30 cellular contexts compared by ENCODE assay signal in genomic region chr6:145406733-145407256, GRCh38.
"Had no signal": no experiment of that assay in that cellular context is flagged by ENCODE, and none has a peak within 500 bp of the region (broad histone marks: within the 10 kb centered on the region; RNA-seq: fewer than 3 reads in every experiment).

No MANE protein-coding gene starts in this region.

- H3K27ac Mint-ChIP-seq: activated B cell treated with CpG ODN at 0.5 μM for 24 hours; activated CD4-positive, alpha-beta memory T cell treated with anti-CD3 and anti-CD28 coated beads for 36 hours; activated CD4-positive, alpha-beta T cell treated with anti-CD3 and anti-CD28 coated beads, Interleukin-2, amount 10 ng/mL, durations not matched to agents 24 days and 14 days; activated T-helper 1 cell treated with anti-CD3 and anti-CD28 coated beads, Interleukin-12 subunit alpha, Interleukin-12 subunit beta, Interleukin-2, Interleukin-4 antibody, amounts not matched to agents 30 ng/mL and 10 ng/mL and 1 ng/mL, durations not matched to agents 14 hours and 24 hours and 36 hours; immature natural killer cell; mesothelial cell of epicardium; naive B cell; nephron progenitor cell; stimulated activated memory B cell treated with anti-CD40 and anti-IgM and Interleukin-4, amounts not matched to agents 10 μg/mL and 1 μg/mL and 100 μg/mL, for 72 hours; stimulated activated naive CD8-positive, alpha-beta T cell treated with anti-CD3 and anti-CD28 coated beads, Interleukin-15, amount 100 ng/mL, for 72 hours; T-helper 17 cell had no signal

- H3K36me3 Mint-ChIP-seq: activated CD4-positive, alpha-beta memory T cell treated with anti-CD3 and anti-CD28 coated beads for 36 hours; immature natural killer cell; mesothelial cell of epicardium; naive B cell; stimulated activated memory B cell treated with anti-CD40 and anti-IgM and Interleukin-4, amounts not matched to agents 10 μg/mL and 1 μg/mL and 100 μg/mL, for 72 hours had no signal

- H3K4me1 ChIP-seq: right lobe of liver, thyroid gland had no signal

- H3K27me3 ChIP-seq: neutrophil, right lobe of liver, thyroid gland had no signal

- H3K27ac ChIP-seq: neutrophil, right lobe of liver, thyroid gland had no signal

- H3K9me3 Mint-ChIP-seq: activated B cell treated with CpG ODN at 0.5 μM for 24 hours; activated CD4-positive, alpha-beta memory T cell treated with anti-CD3 and anti-CD28 coated beads for 36 hours; activated CD4-positive, alpha-beta T cell treated with anti-CD3 and anti-CD28 coated beads, Interleukin-2, amount 10 ng/mL, durations not matched to agents 24 days and 14 days; activated T-helper 1 cell treated with anti-CD3 and anti-CD28 coated beads, Interleukin-12 subunit alpha, Interleukin-12 subunit beta, Interleukin-2, Interleukin-4 antibody, amounts not matched to agents 30 ng/mL and 10 ng/mL and 1 ng/mL, durations not matched to agents 14 hours and 24 hours and 36 hours; nephron progenitor cell; stimulated activated memory B cell treated with anti-CD40 and anti-IgM and Interleukin-4, amounts not matched to agents 10 μg/mL and 1 μg/mL and 100 μg/mL, for 72 hours; stimulated activated naive CD8-positive, alpha-beta T cell treated with anti-CD3 and anti-CD28 coated beads, Interleukin-15, amount 100 ng/mL, for 72 hours had no signal

- H3K27me3 Mint-ChIP-seq: activated B cell treated with CpG ODN at 0.5 μM for 24 hours; activated CD4-positive, alpha-beta memory T cell treated with anti-CD3 and anti-CD28 coated beads for 36 hours; activated CD4-positive, alpha-beta T cell treated with anti-CD3 and anti-CD28 coated beads, Interleukin-2, amount 10 ng/mL, durations not matched to agents 24 days and 14 days; naive B cell; stimulated activated memory B cell treated with anti-CD40 and anti-IgM and Interleukin-4, amounts not matched to agents 10 μg/mL and 1 μg/mL and 100 μg/mL, for 72 hours; stimulated activated naive CD8-positive, alpha-beta T cell treated with anti-CD3 and anti-CD28 coated beads, Interleukin-15, amount 100 ng/mL, for 72 hours; T-helper 17 cell had no signal

- H3K4me3 ChIP-seq: right lobe of liver, thyroid gland had no signal

- FAIRE-seq: astrocyte, endothelial cell of umbilical vein, kidney had no signal

- H3K4me3 Mint-ChIP-seq: activated B cell treated with CpG ODN at 0.5 μM for 24 hours; activated CD4-positive, alpha-beta memory T cell treated with anti-CD3 and anti-CD28 coated beads for 36 hours; activated CD4-positive, alpha-beta T cell treated with anti-CD3 and anti-CD28 coated beads, Interleukin-2, amount 10 ng/mL, durations not matched to agents 24 days and 14 days; activated T-helper 1 cell treated with anti-CD3 and anti-CD28 coated beads, Interleukin-12 subunit alpha, Interleukin-12 subunit beta, Interleukin-2, Interleukin-4 antibody, amounts not matched to agents 30 ng/mL and 10 ng/mL and 1 ng/mL, durations not matched to agents 14 hours and 24 hours and 36 hours; immature natural killer cell; mesothelial cell of epicardium; naive B cell; nephron progenitor cell; stimulated activated memory B cell treated with anti-CD40 and anti-IgM and Interleukin-4, amounts not matched to agents 10 μg/mL and 1 μg/mL and 100 μg/mL, for 72 hours; stimulated activated naive CD8-positive, alpha-beta T cell treated with anti-CD3 and anti-CD28 coated beads, Interleukin-15, amount 100 ng/mL, for 72 hours; T-helper 17 cell had no signal

- H3K36me3 ChIP-seq: neutrophil, right lobe of liver, thyroid gland had no signal

- DNase-seq: activated B cell treated with CpG ODN at 0.5 μM for 24 hours; activated CD4-positive, alpha-beta memory T cell treated with anti-CD3 and anti-CD28 coated beads for 36 hours; activated CD4-positive, alpha-beta T cell treated with anti-CD3 and anti-CD28 coated beads, Interleukin-2, amount 10 ng/mL, durations not matched to agents 24 days and 14 days; activated CD8-positive, alpha-beta memory T cell treated with anti-CD3 and anti-CD28 coated beads, Interleukin-2, amount 50 U/mL, for 4 hours; activated gamma-delta T cell treated with Interleukin-2 at 50 U/mL for 16 hours; activated naive CD4-positive, alpha-beta T cell treated with anti-CD3 and anti-CD28 coated beads, Interleukin-2, amount 50 U/mL, for 16 hours; activated T-cell treated with anti-CD3 and anti-CD28 coated beads, Interleukin-2, amount 50 U/mL, for 1 hour; amniotic stem cell; central memory CD4-positive, alpha-beta T cell; head of caudate nucleus; hypothalamus; immature natural killer cell; kidney; left colon; naive B cell; nephron progenitor cell; right lobe of liver; stimulated activated CD4-positive, alpha-beta T cell treated with anti-CD3 and anti-CD28 coated beads, Interleukin-4, amount 100 ng/mL, for 4 hours; stimulated activated CD8-positive, alpha-beta memory T cell treated with anti-CD3 and anti-CD28 coated beads, Interleukin-4, amount 100 ng/mL, for 48 hours; stimulated activated naive CD8-positive, alpha-beta T cell treated with anti-CD3 and anti-CD28 coated beads, Interleukin-15, amount 100 ng/mL, for 72 hours; substantia nigra; T-helper 17 cell; T1000; thyroid gland had no signal

- H3K4me1 Mint-ChIP-seq: activated B cell treated with CpG ODN at 0.5 μM for 24 hours; activated CD4-positive, alpha-beta T cell treated with anti-CD3 and anti-CD28 coated beads, Interleukin-2, amount 10 ng/mL, durations not matched to agents 24 days and 14 days; immature natural killer cell; naive B cell; nephron progenitor cell; stimulated activated memory B cell treated with anti-CD40 and anti-IgM and Interleukin-4, amounts not matched to agents 10 μg/mL and 1 μg/mL and 100 μg/mL, for 72 hours; stimulated activated naive CD8-positive, alpha-beta T cell treated with anti-CD3 and anti-CD28 coated beads, Interleukin-15, amount 100 ng/mL, for 72 hours; T-helper 17 cell had no signal

- H3K9me3 ChIP-seq: neutrophil, right lobe of liver, thyroid gland had no signal
